Comparison of ENCODE assay signal across 20 cellular contexts in genomic region chr19:46391296-46392251, GRCh38. TPM values are rescaled to one million over a fixed set of nuclear protein-coding genes. Genes with fewer than 3 reads are reported as not detected.
A peak's percentile ranks its signal among the peaks of the same experiment; 100 is the strongest.
DNase-seq lines count a peak whose midpoint lies in the region; ATAC-seq and TF ChIP-seq lines count a peak whose summit lies in the region.
"Had no signal": no experiment of that assay in that cellular context is flagged by ENCODE, and none has a peak within 500 bp of the region (broad histone marks: within the 10 kb centered on the region; RNA-seq: fewer than 3 reads in every experiment).

No MANE protein-coding gene starts in this region.

- H4K8ac ChIP-seq in IMR-90 (ENCODE audit: low read depth in 2 of 2, low read length in 2 of 2) = peak overlapping the region in 1 of 2 experiments; percentile 79; a peak in 1 of 4 replicates

- H3K4ac ChIP-seq in IMR-90 (ENCODE audit: low read depth, low read length) = peak overlapping the region; percentile 54

- H3K9ac ChIP-seq in IMR-90 (ENCODE audit: low read depth, low read length) = no peak overlapping the region

- no peak overlapping the region for H3K23ac ChIP-seq in IMR-90 (ENCODE audit: low read depth, low read length)

- dilution Hi-C loops in IMR-90 (cut with HindIII; ENCODE audit: low sequenced_read_pairs, unreplicated experiment) = no loop called here

- H3K9me1 ChIP-seq in IMR-90 (ENCODE audit: insufficient read depth, low read length) = peaks cover 18% of the 10 kb centered on the region

- H3K56ac ChIP-seq in IMR-90 (ENCODE audit: extremely low read depth, insufficient read depth, low read length) = peak overlapping the region; percentile 33; the same call in 1 of the 2 replicates

- H3K4me3 ChIP-seq in IMR-90 (ENCODE audit: insufficient read depth, low read depth, low read length) (no peak overlapping the region), lower lobe of right lung (no peak overlapping the region), testis (no peak overlapping the region)
- H3K4me3 ChIP-seq: pancreas, skin epidermis, thyroid gland had no signal

- peak overlapping the region; percentile 55 for H3K27ac ChIP-seq in IMR-90 (ENCODE audit: insufficient read depth, low read length)
- H3K27ac ChIP-seq in cingulate gyrus (ENCODE audit: low read depth, low read length) = peak overlapping the region; percentile 39
- H3K27ac ChIP-seq in lower lobe of right lung = no peak overlapping the region
- peak overlapping the region; percentile 33 to 59 for H3K27ac ChIP-seq in testis
- H3K27ac ChIP-seq: pancreas, thyroid gland had no signal

- TF ChIP-seq POLR2A in IMR-90 (IDR thresholded peaks at IDR 0.05; ENCODE audit: low read depth, low read length) (no peak), testis (IDR thresholded peaks at IDR 0.05) (no peak)

- intact Hi-C loops in IMR-90 (cut with micrococcal nuclease) = no loop called here
- intact Hi-C loops in lower lobe of right lung (cut with DNase I) = no loop called here
- intact Hi-C loops in testis (cut with DNase I; ENCODE audit: low total_unique reads) = no loop called here

- in situ Hi-C loops in IMR-90 (cut with MboI; ENCODE audit: low sequenced_read_pairs) = no loop called here

- ATAC-seq in IMR-90 (ENCODE audit: low read depth) (no peak), lower lobe of right lung (no peak), GM19351 (IDR thresholded peaks at IDR 0.05; ENCODE audit: unreplicated experiment) (no peak)
- no peak for ATAC-seq in activated CD4-positive, CD25-positive, alpha-beta regulatory T cell treated with anti-CD3 and anti-CD28 coated beads, Interleukin-2, amount 50 U/mL, for 24 hours
- ATAC-seq: activated naive CD8-positive, alpha-beta T cell treated with anti-CD3 and anti-CD28 coated beads, Interleukin-2, amount 50 U/mL, for 24 hours; left cardiac atrium; T-cell; WTC11 had no signal

- H3K36me3 ChIP-seq in IMR-90 (ENCODE audit: control insufficient read depth, insufficient read depth, low read length) (peaks cover 42% of the 10 kb centered on the region), lower lobe of right lung (peaks cover 59% of the 10 kb centered on the region), testis (ENCODE audit: low read depth, missing control alignments) (no peaks in the 10 kb centered on the region)

- CTCF ChIA-PET in IMR-90 (lab: Yijun Ruan, JAX) = interaction anchor here (0.8 to 1.0 kb wide), 2 partner anchors 11 to 21 kb away, joined by 3 to 4 read pairs; no protein-coding TSS in a partner anchor

- WGBS in IMR-90 (ENCODE audit: extremely low coverage in 2 of 2, insufficient read length in 1 of 2), 2 experiments = 92% methylated on average over 12 of the region's 33 CpGs; no CpG with 5 or more reads in 1 of the 2 experiments
- WGBS in testis, 2 donors = 69 to 75% methylated on average over 8 to 33 of the region's 33 CpGs

- H4K5ac ChIP-seq in IMR-90 (ENCODE audit: low read depth, low read length) = no peak overlapping the region

- H3K4me2 ChIP-seq in IMR-90 (ENCODE audit: low read depth, low read length) = no peak overlapping the region

- H4K91ac ChIP-seq in IMR-90 (ENCODE audit: insufficient read depth, low read depth, low read length) = peak overlapping the region; percentile 28

- DNase-seq in IMR-90 = no peak
- DNase-seq in lower lobe of right lung = peak; percentile 41
- DNase-seq in testis = no peak
- DNase-seq in cortex of kidney (lab: John Stamatoyannopoulos, UW) = no peak
- no peak for DNase-seq in stimulated activated naive CD4-positive, alpha-beta T cell treated with Interleukin-2 at 50 U/mL for 16 hours (lab: John Stamatoyannopoulos, UW)
- DNase-seq: activated naive CD8-positive, alpha-beta T cell treated with anti-CD3 and anti-CD28 coated beads, Interleukin-2, amount 50 U/mL, for 24 hours; left cardiac atrium; NCI-H2227 treated with DMSO at 0.1 percent for 48 hours; RPMI8226; stimulated activated CD4-positive, alpha-beta T cell treated with anti-CD3 and anti-CD28 coated beads, Interleukin-4, amount 100 ng/mL, for 4 hours; stimulated activated CD8-positive, alpha-beta memory T cell treated with anti-CD3 and anti-CD28 coated beads, Interleukin-4, amount 100 ng/mL, for 48 hours; T-cell; thyroid gland had no signal

- peak overlapping the region; percentile 62 for H2AK9ac ChIP-seq in IMR-90 (replicated peaks; ENCODE audit: low read depth, low read length, poor library complexity)

- no peaks in the 10 kb centered on the region for H3K27me3 ChIP-seq in IMR-90 (ENCODE audit: control insufficient read depth, insufficient read depth, low read length)
- H3K27me3 ChIP-seq in lower lobe of right lung (ENCODE audit: low read depth) = no peaks in the 10 kb centered on the region
- H3K27me3 ChIP-seq in testis = no peaks in the 10 kb centered on the region
- H3K27me3 ChIP-seq: pancreas, thyroid gland had no signal

- peak overlapping the region; percentile 58 for H2BK120ac ChIP-seq in IMR-90 (ENCODE audit: low read depth, low read length)

- peaks cover 0 to 14% of the 10 kb centered on the region in 2 experiments; a peak in 2 of 4 replicates for H3K79me1 ChIP-seq in IMR-90 (ENCODE audit: low read depth in 1 of 2, low read length in 2 of 2)

- H3K18ac ChIP-seq in IMR-90 (ENCODE audit: low read depth, low read length) = no peak overlapping the region; the same call in 1 of the 2 replicates

- H2BK20ac ChIP-seq in IMR-90 (ENCODE audit: low read depth, low read length) = peak overlapping the region; percentile 13

- no peak overlapping the region for H2BK15ac ChIP-seq in IMR-90 (ENCODE audit: low read depth, low read length)

- peak overlapping the region; percentile 8 for H2BK5ac ChIP-seq in IMR-90 (ENCODE audit: low read depth, low read length, poor library complexity, severe bottlenecking)

- no peak for TF ChIP-seq RAD21 in IMR-90 (IDR thresholded peaks at IDR 0.05; ENCODE audit: low read length)

- POLR2A ChIA-PET in IMR-90 (lab: Charles Lee; ENCODE audit: unreplicated experiment) = no interaction called here

- H3K9me3 ChIP-seq in IMR-90 (ENCODE audit: control insufficient read depth, insufficient read depth, low read length) (peaks cover 6% of the 10 kb centered on the region), lower lobe of right lung (no peaks in the 10 kb centered on the region), testis (no peaks in the 10 kb centered on the region)
- H3K9me3 ChIP-seq: pancreas, thyroid gland had no signal

- TF ChIP-seq CTCF in IMR-90 (conservative IDR thresholded peaks at IDR 0.05; ENCODE audit: low read depth, low read length) = no peak
- no peak for TF ChIP-seq CTCF in lower lobe of right lung (IDR thresholded peaks at IDR 0.05)
- no peak for TF ChIP-seq CTCF in testis (IDR thresholded peaks at IDR 0.05)

- H2AFZ ChIP-seq in IMR-90 (replicated peaks; ENCODE audit: low read length, poor library complexity) = peak overlapping the region; percentile 44

- H3K14ac ChIP-seq in IMR-90 (replicated peaks; ENCODE audit: low read depth, low read length) = peak overlapping the region; percentile 22; the same call in 1 of the 2 replicates

- no TSS peak for BruUV-seq in IMR-90 (replicated peaks; lab: Mats Ljungman, UMichigan)

- H4K20me1 ChIP-seq in IMR-90 (ENCODE audit: insufficient read depth, low read length) = no peaks in the 10 kb centered on the region; the same call in 1 of the 2 replicates

- H3K4me1 ChIP-seq in IMR-90 (ENCODE audit: control insufficient read depth, insufficient read depth, low read length) = peaks cover 15% of the 10 kb centered on the region
- H3K4me1 ChIP-seq in lower lobe of right lung = peaks cover 18% of the 10 kb centered on the region
- peaks cover 16% of the 10 kb centered on the region for H3K4me1 ChIP-seq in testis
- H3K4me1 ChIP-seq: pancreas, thyroid gland had no signal

- peak overlapping the region; percentile 86; the same call in 1 of the 2 replicates for H2AK5ac ChIP-seq in IMR-90 (ENCODE audit: low read depth, low read length)

TF ChIP-seq in IMR-90, 13 proteins besides CTCF, POLR2A, EP300 and RAD21:
- no peak for TF ChIP-seq BHLHE40 (IDR thresholded peaks at IDR 0.05; ENCODE audit: low read depth, low read length)
TF ChIP-seq in IMR-90: peak in this region for 0.

RNA-seq across cellular contexts. Expression of gene CCDC8, which starts 21.8 kb away (rescaled TPM):
- total RNA-seq in IMR-90 (2012; rRNA removed) (10.2 and 10.3 TPM in 2 replicates), lower lobe of right lung (9.1 TPM), testis (10 to 100 TPM; 23.3 to 33.8 TPM)
- polyA plus RNA-seq in IMR-90 (2012; rRNA removed) (8.9 and 9.3 TPM in 2 replicates), testis (ENCODE audit: insufficient read depth, low read depth, low replicate concordance) (20.1 TPM)
- polyA plus RNA-seq in IMR-90 (2012; cell fraction: cytosol; rRNA removed) = 5.5 and 8.8 TPM in 2 replicates
- polyA plus RNA-seq in IMR-90 (2012; cell fraction: nucleus; rRNA removed; ENCODE audit: low replicate concordance) = 3.7 and 4.1 TPM in 2 replicates
- total RNA-seq: activated CD8-positive, alpha-beta memory T cell treated with anti-CD3 and anti-CD28 coated beads for 36 hours had no signal

RNA-seq across cellular contexts. Expression of gene PNMA8C, which starts 37.2 kb away (rescaled TPM):
- total RNA-seq in IMR-90 (2012; rRNA removed) (under 0.01 and 0.18 TPM in 2 replicates), lower lobe of right lung (0.18 TPM), testis (1 to 10 TPM; 1.4 to 1.9 TPM)
- polyA plus RNA-seq in IMR-90 (2012; rRNA removed) (0.09 TPM in 1 of 2 replicates, not detected in the other), testis (ENCODE audit: insufficient read depth, low read depth, low replicate concordance) (1.2 TPM)
- polyA plus RNA-seq in IMR-90 (2012; cell fraction: cytosol; rRNA removed) = 0.03 TPM in 1 of 2 replicates, not detected in the other
- polyA plus RNA-seq in IMR-90 (2012; cell fraction: nucleus; rRNA removed; ENCODE audit: low replicate concordance) = 0.03 and 0.13 TPM in 2 replicates
- total RNA-seq: activated CD8-positive, alpha-beta memory T cell treated with anti-CD3 and anti-CD28 coated beads for 36 hours; T-cell had no signal

RNA-seq across cellular contexts. Expression of gene PPP5C, which starts 44.7 kb away (rescaled TPM):
- total RNA-seq in IMR-90 (2012; rRNA removed) (68.9 and 80.5 TPM in 2 replicates), lower lobe of right lung (48.9 TPM), testis (10 to 100 TPM; 71.7 to 72.8 TPM)
- polyA plus RNA-seq in IMR-90 (2012; rRNA removed) (128 and 133 TPM in 2 replicates), testis (ENCODE audit: insufficient read depth, low read depth, low replicate concordance) (49.1 TPM)
- 103 and 109 TPM in 2 replicates for polyA plus RNA-seq in IMR-90 (2012; cell fraction: cytosol; rRNA removed)
- polyA plus RNA-seq in IMR-90 (2012; cell fraction: nucleus; rRNA removed; ENCODE audit: low replicate concordance) = 214 and 279 TPM in 2 replicates
